Comparison of ENCODE assay signal across 7 cellular contexts in genomic region chr7:23544913-23545354, GRCh38. TPM values are rescaled to one million over a fixed set of nuclear protein-coding genes. Genes with fewer than 3 reads are reported as not detected.
DNase-seq lines count a peak whose midpoint lies in the region; ATAC-seq and TF ChIP-seq lines count a peak whose summit lies in the region.

No MANE protein-coding gene starts in this region.

- H3K4me3 ChIP-seq in KMS-11 (IDR thresholded peaks at IDR 0.05; ENCODE audit: insufficient read depth, low read depth, low read length): no peak overlapping the region
- H3K4me3 ChIP-seq in hepatocyte: no peak overlapping the region
- no peak overlapping the region for H3K4me3 ChIP-seq in effector memory CD4-positive, alpha-beta T cell (ENCODE audit: insufficient read depth, low read depth, low read length, poor library complexity, severe bottlenecking)

- H3K27ac ChIP-seq in KMS-11: peak overlapping the region; percentile 11; the same call in 1 of the 2 replicates
- no peak overlapping the region for H3K27ac ChIP-seq in hepatocyte
- no peak overlapping the region for H3K27ac ChIP-seq in effector memory CD4-positive, alpha-beta T cell (ENCODE audit: insufficient read depth, low read length, poor library complexity, severe bottlenecking)

- H3K9me3 ChIP-seq in hepatocyte (ENCODE audit: low read depth): no peaks in the 10 kb centered on the region
- no peaks in the 10 kb centered on the region for H3K9me3 ChIP-seq in effector memory CD4-positive, alpha-beta T cell (ENCODE audit: control insufficient read depth, low read length)

- no peaks in the 10 kb centered on the region for H4K20me1 ChIP-seq in KMS-11 (ENCODE audit: insufficient read depth)
- no peaks in the 10 kb centered on the region for H4K20me1 ChIP-seq in hepatocyte (ENCODE audit: insufficient read depth, poor library complexity, severe bottlenecking)

- H3K4me1 ChIP-seq in KMS-11 (ENCODE audit: low read depth, poor library complexity, severe bottlenecking): peaks cover 38% of the 10 kb centered on the region
- H3K4me1 ChIP-seq in hepatocyte (ENCODE audit: insufficient read depth): no peaks in the 10 kb centered on the region
- peaks cover 2% of the 10 kb centered on the region for H3K4me1 ChIP-seq in effector memory CD4-positive, alpha-beta T cell (ENCODE audit: control insufficient read depth, insufficient read depth, low read length, poor library complexity, severe bottlenecking)

- peak; percentile 32 for DNase-seq in SIG-M5 (lab: John Stamatoyannopoulos, UW)
- peak; percentile 52 for DNase-seq in hepatocyte (ENCODE audit: low spot score)
- DNase-seq in omental fat pad (ENCODE audit: low spot score): no peak
- DNase-seq in effector memory CD4-positive, alpha-beta T cell: no peak

- H3K27me3 ChIP-seq in KMS-11 (ENCODE audit: insufficient read depth, low read depth): no peaks in the 10 kb centered on the region
- H3K27me3 ChIP-seq in hepatocyte: no peaks in the 10 kb centered on the region
- H3K27me3 ChIP-seq in effector memory CD4-positive, alpha-beta T cell (replicated peaks; ENCODE audit: control insufficient read depth, insufficient read depth, low read length, poor library complexity, severe bottlenecking): no peaks in the 10 kb centered on the region

- 28% methylated on average over 2 of the region's 2 CpGs for WGBS in hepatocyte (ENCODE audit: low lambda C conversion rate, missing lambda C conversion rate)

- H3K36me3 ChIP-seq in KMS-11 (ENCODE audit: insufficient read depth) (no peaks in the 10 kb centered on the region), hepatocyte (replicated peaks; ENCODE audit: insufficient read depth, low read depth) (no peaks in the 10 kb centered on the region)
- H3K36me3 ChIP-seq in effector memory CD4-positive, alpha-beta T cell (ENCODE audit: control insufficient read depth, insufficient read depth, low read length): no peaks in the 10 kb centered on the region

- peak overlapping the region; percentile 7; the same call in 1 of the 2 replicates for H3K4me2 ChIP-seq in KMS-11
- no peak overlapping the region for H3K4me2 ChIP-seq in hepatocyte

- peak; percentile 73 for ATAC-seq in GM21717 (IDR thresholded peaks at IDR 0.05; ENCODE audit: unreplicated experiment)
- ATAC-seq in omental fat pad (ENCODE audit: low FRiP score): no peak

- H2AFZ ChIP-seq in KMS-11 (ENCODE audit: low read depth) (0 out of 2 replicates have a peak overlapping the region, but pooled peaks have one; percentile 16), hepatocyte (no peak overlapping the region)

- H3K9me2 ChIP-seq in hepatocyte (replicated peaks; ENCODE audit: insufficient read depth): no peaks in the 10 kb centered on the region

- no peak overlapping the region for H3K9ac ChIP-seq in KMS-11

- no peaks in the 10 kb centered on the region for H3K79me2 ChIP-seq in KMS-11 (ENCODE audit: insufficient read depth, low read depth)
- no peaks in the 10 kb centered on the region for H3K79me2 ChIP-seq in hepatocyte

- peak; percentile 28; the same call in 1 of the 2 replicates for TF ChIP-seq CTCF in GM12874 (IDR thresholded peaks at IDR 0.05; ENCODE audit: insufficient read depth, low read depth, low read length)
- TF ChIP-seq CTCF in KMS-11 (conservative IDR thresholded peaks at IDR 0.05; ENCODE audit: low read depth, low read length): peak; percentile 60
- TF ChIP-seq CTCF in hepatocyte (IDR thresholded peaks at IDR 0.05; ENCODE audit: poor library complexity): peak; percentile 46
- TF ChIP-seq CTCF in omental fat pad (IDR thresholded peaks at IDR 0.05): no peak

RNA-seq across cellular contexts. Expression of gene TRA2A, which starts 13.2 kb away (rescaled TPM):
- 41.0 and 57.2 TPM in 2 replicates for total RNA-seq in hepatocyte
- polyA plus RNA-seq in hepatocyte: 55.4 and 57.1 TPM in 2 replicates
- total RNA-seq in omental fat pad: 10 to 100 TPM; 33.5 to 59.7 (median 40.7) TPM

RNA-seq across cellular contexts. Expression of gene CCDC126, which starts 52.2 kb away (rescaled TPM):
- total RNA-seq in hepatocyte (29.9 and 33.7 TPM in 2 replicates), omental fat pad (10 to 100 TPM; 11.0 to 23.6 (median 14.2) TPM)
- polyA plus RNA-seq in hepatocyte: 19.4 and 19.7 TPM in 2 replicates

Comparison
In these comparisons a context has a peak if more than half of its experiments do, and no peak if none do; other contexts are left out.
1. CTCF ChIP-seq: peak in GM12874 (single experiment), KMS-11 (single experiment) and hepatocyte (single experiment); none in omental fat pad (0 of 3).
2. DNase-seq: peak in SIG-M5 (single experiment) and hepatocyte (single experiment); none in omental fat pad (single experiment) and effector memory CD4-positive, alpha-beta T cell (0 of 3).